Comparison of ENCODE assay signal across 1 cellular context in the genomic region with DNA sequence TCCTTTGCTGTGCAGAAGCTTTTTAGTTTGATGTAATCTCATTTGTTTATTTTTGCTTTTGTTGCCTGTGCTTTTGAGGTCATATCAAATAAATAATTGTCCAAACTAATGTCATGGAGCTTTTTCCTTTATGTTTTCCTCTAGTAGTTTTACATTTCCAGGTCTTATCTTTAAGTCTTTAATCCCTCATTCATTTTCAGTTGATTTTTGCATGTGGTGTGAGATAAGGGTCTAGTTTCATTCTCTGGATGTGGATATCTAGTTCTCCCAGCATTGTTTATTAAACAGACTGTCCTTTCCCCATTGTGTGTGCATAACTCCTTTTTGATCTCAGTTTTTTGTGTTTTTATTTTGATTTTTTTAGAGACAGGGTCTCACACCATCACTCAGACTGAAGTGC.
TF ChIP-seq lines count a peak whose summit lies in the region.

No MANE protein-coding gene starts in this region.

TF ChIP-seq in K562, 482 proteins besides CTCF, POLR2A, EP300 and RAD21 (continued from another document):
- TF ChIP-seq, protein P1, sequence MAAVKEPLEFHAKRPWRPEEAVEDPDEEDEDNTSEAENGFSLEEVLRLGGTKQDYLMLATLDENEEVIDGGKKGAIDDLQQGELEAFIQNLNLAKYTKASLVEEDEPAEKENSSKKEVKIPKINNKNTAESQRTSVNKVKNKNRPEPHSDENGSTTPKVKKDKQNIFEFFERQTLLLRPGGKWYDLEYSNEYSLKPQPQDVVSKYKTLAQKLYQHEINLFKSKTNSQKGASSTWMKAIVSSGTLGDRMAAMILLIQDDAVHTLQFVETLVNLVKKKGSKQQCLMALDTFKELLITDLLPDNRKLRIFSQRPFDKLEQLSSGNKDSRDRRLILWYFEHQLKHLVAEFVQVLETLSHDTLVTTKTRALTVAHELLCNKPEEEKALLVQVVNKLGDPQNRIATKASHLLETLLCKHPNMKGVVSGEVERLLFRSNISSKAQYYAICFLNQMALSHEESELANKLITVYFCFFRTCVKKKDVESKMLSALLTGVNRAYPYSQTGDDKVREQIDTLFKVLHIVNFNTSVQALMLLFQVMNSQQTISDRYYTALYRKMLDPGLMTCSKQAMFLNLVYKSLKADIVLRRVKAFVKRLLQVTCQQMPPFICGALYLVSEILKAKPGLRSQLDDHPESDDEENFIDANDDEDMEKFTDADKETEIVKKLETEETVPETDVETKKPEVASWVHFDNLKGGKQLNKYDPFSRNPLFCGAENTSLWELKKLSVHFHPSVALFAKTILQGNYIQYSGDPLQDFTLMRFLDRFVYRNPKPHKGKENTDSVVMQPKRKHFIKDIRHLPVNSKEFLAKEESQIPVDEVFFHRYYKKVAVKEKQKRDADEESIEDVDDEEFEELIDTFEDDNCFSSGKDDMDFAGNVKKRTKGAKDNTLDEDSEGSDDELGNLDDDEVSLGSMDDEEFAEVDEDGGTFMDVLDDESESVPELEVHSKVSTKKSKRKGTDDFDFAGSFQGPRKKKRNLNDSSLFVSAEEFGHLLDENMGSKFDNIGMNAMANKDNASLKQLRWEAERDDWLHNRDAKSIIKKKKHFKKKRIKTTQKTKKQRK (IDR thresholded peaks at IDR 0.05; ENCODE audit: borderline replicate concordance, low read depth, low read length) = no peak
- no peak for TF ChIP-seq SUPT5H (IDR thresholded peaks at IDR 0.05)
- no peak for TF ChIP-seq ETV5 (CRISPR knock-in tag; IDR thresholded peaks at IDR 0.05; ENCODE audit: low read depth)
- TF ChIP-seq DDX20 (tag; IDR thresholded peaks at IDR 0.05; ENCODE audit: low read depth) = no peak
- TF ChIP-seq SMARCC2 (IDR thresholded peaks at IDR 0.05; ENCODE audit: low read depth) = no peak
